In the genomic region with DNA sequence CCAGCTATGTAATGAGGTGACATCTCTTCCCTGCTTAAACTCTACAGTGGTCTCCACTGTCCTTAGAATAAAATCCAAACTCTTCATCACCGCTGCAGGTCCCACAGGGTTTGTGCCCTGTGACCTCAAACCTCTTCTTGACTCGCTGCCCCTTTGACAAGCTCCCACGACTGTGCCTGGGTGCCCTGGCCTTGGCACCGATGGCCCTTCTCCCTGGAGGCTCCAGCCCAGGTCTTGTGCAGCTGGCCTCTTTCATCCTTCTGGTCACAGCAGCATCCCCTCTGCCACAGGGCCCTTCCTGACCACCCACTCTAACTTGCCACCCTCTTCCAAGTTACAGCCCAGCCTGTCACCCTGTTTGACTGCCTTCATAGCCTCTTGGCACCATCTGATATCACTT, we compare ENCODE assay signal across 15 cellular contexts.
"Had no signal": no experiment of that assay in that cellular context is flagged by ENCODE, and none has a peak within 500 bp of the region (broad histone marks: within the 10 kb centered on the region; RNA-seq: fewer than 3 reads in every experiment).

No MANE protein-coding gene starts in this region.

- H3K36me3 Mint-ChIP-seq: naive thymus-derived CD8-positive, alpha-beta T cell had no signal

- DNase-seq: effector memory CD8-positive, alpha-beta T cell; erythroblast; foreskin melanocyte; head of caudate nucleus; left colon; mucosa of descending colon; naive thymus-derived CD8-positive, alpha-beta T cell; ovary; small intestine; stimulated activated CD4-positive, alpha-beta T cell treated with anti-CD3 and anti-CD28 coated beads, Interleukin-12 subunit alpha, Interleukin-12 subunit beta, amount 100 ng/mL, for 4 hours; stimulated activated naive CD4-positive, alpha-beta T cell treated with Interleukin-2 at 50 U/mL for 16 hours; trophoblast cell had no signal

- H3K9me3 Mint-ChIP-seq: dendritic cell treated with granulocyte-macrophage colony-stimulating factor and Interleukin-4, amounts not matched to agents 40 ng/mL and 50 ng/mL, for 4 days; effector memory CD8-positive, alpha-beta T cell; naive thymus-derived CD8-positive, alpha-beta T cell had no signal

- H3K27ac Mint-ChIP-seq: dendritic cell treated with granulocyte-macrophage colony-stimulating factor and Interleukin-4, amounts not matched to agents 40 ng/mL and 50 ng/mL, for 4 days had no signal

- H3K4me3 Mint-ChIP-seq: dendritic cell treated with granulocyte-macrophage colony-stimulating factor and Interleukin-4, amounts not matched to agents 40 ng/mL and 50 ng/mL, for 4 days; effector memory CD8-positive, alpha-beta T cell; naive thymus-derived CD8-positive, alpha-beta T cell had no signal

- H2AFZ ChIP-seq: hepatocyte had no signal

- H3K27me3 ChIP-seq: hepatocyte, ovary had no signal

- H3K27me3 Mint-ChIP-seq: dendritic cell treated with granulocyte-macrophage colony-stimulating factor and Interleukin-4, amounts not matched to agents 40 ng/mL and 50 ng/mL, for 4 days; effector memory CD8-positive, alpha-beta T cell; naive thymus-derived CD8-positive, alpha-beta T cell had no signal

- H3K4me2 ChIP-seq: hepatocyte had no signal

- H3K27ac ChIP-seq: hepatocyte, ovary had no signal

- ATAC-seq: effector memory CD8-positive, alpha-beta T cell; left colon; mucosa of descending colon; naive thymus-derived CD8-positive, alpha-beta T cell; right cardiac atrium had no signal

- H3K9me3 ChIP-seq: mucosa of descending colon, ovary had no signal

- H3K79me2 ChIP-seq: hepatocyte had no signal
